2 cellular contexts compared by ENCODE assay signal in genomic region chr22:42745118-42745517, GRCh38.
TF ChIP-seq lines count a peak whose summit lies in the region.

No MANE protein-coding gene starts in this region.

TF ChIP-seq in IMR-90, 13 proteins besides CTCF, POLR2A, EP300 and RAD21:
- TF ChIP-seq RCOR1 (IDR thresholded peaks at IDR 0.05; ENCODE audit: insufficient replicate concordance, low read length) (no peak), FOS (IDR thresholded peaks at IDR 0.05; ENCODE audit: low read depth, low read length) (peak; percentile 70), BHLHE40 (IDR thresholded peaks at IDR 0.05; ENCODE audit: low read depth, low read length) (no peak), CEBPB (IDR thresholded peaks at IDR 0.05; ENCODE audit: low read depth, low read length) (peak; percentile 37; the same call in 1 of the 2 replicates), RFX5 (IDR thresholded peaks at IDR 0.05; ENCODE audit: low read depth, low read length) (no peak), USF2 (IDR thresholded peaks at IDR 0.05; ENCODE audit: low read depth, low read length) (no peak), MAFK (IDR thresholded peaks at IDR 0.05; ENCODE audit: low read depth, low read length) (no peak), MXI1 (IDR thresholded peaks at IDR 0.05; ENCODE audit: borderline replicate concordance, low read depth, low read length) (no peak)

TF ChIP-seq in endothelial cell of umbilical vein, 7 proteins besides CTCF, POLR2A, EP300 and RAD21:
- TF ChIP-seq GATA2 (IDR thresholded peaks at IDR 0.05; ENCODE audit: insufficient read depth, insufficient read length, low read depth, low read length) = no peak
- no peak for TF ChIP-seq POLR2AphosphoS5 (IDR thresholded peaks at IDR 0.05; ENCODE audit: insufficient read depth, low read depth, low read length)
- no peak for TF ChIP-seq FOS (IDR thresholded peaks at IDR 0.05; ENCODE audit: borderline replicate concordance, insufficient read depth, low read length)
- TF ChIP-seq JUN (IDR thresholded peaks at IDR 0.05; ENCODE audit: borderline replicate concordance, insufficient read depth, insufficient read length, low read depth) = no peak
- TF ChIP-seq MAX (IDR thresholded peaks at IDR 0.05; ENCODE audit: insufficient read depth, insufficient read length) = no peak
- TF ChIP-seq MYC (IDR thresholded peaks at IDR 0.05; ENCODE audit: low read depth, low read length) = no peak
- no peak for TF ChIP-seq EZH2 (IDR thresholded peaks at IDR 0.05; ENCODE audit: borderline replicate concordance, low read depth, low read length, severe bottlenecking)
TF ChIP-seq in endothelial cell of umbilical vein: peak in this region for 0.
